In genomic region chr6:4817551-4817950, GRCh38 we compare ENCODE assay signal across 21 cellular contexts.
"Had no signal": no experiment of that assay in that cellular context is flagged by ENCODE, and none has a peak within 500 bp of the region (broad histone marks: within the 10 kb centered on the region; RNA-seq: fewer than 3 reads in every experiment).

No MANE protein-coding gene starts in this region.

- DNase-seq: activated CD4-positive, alpha-beta T cell treated with anti-CD3 and anti-CD28 coated beads, Interleukin-2, amount 10 ng/mL, durations not matched to agents 24 days and 14 days; activated CD4-positive, CD25-positive, alpha-beta regulatory T cell; activated CD8-positive, alpha-beta T cell treated with anti-CD3 and anti-CD28 coated beads, Interleukin-2, amount 10 ng/mL, durations not matched to agents 7 days and 5 days; activated effector memory CD4-positive, alpha-beta T cell treated with Interleukin-2 at 50 U/mL for 16 hours; activated naive CD4-positive, alpha-beta T cell treated with anti-CD3 and anti-CD28 coated beads, Interleukin-2, amount 50 U/mL, for 16 hours; activated T-cell treated with anti-CD3 and anti-CD28 coated beads, Interleukin-2, amount 50 U/mL, for 48 hours; aorta; dermis blood vessel endothelial cell; effector memory CD4-positive, alpha-beta T cell; hypothalamus; spleen; stimulated activated CD4-positive, alpha-beta T cell treated with anti-CD3 and anti-CD28 coated beads, Interleukin-4, amount 100 ng/mL, for 4 hours; stimulated activated naive B cell treated with anti-CD40 and anti-IgM and Interleukin-4, amounts not matched to agents 10 μg/mL and 1 μg/mL and 100 μg/mL, for 72 hours; T-cell; T-helper 9 cell had no signal

- H3K36me3 ChIP-seq: esophagus muscularis mucosa, spleen, thoracic aorta had no signal

- H3K9me3 ChIP-seq: esophagus muscularis mucosa, spleen, thoracic aorta had no signal

- H3K27ac Mint-ChIP-seq: activated CD4-positive, alpha-beta T cell treated with anti-CD3 and anti-CD28 coated beads, Interleukin-2, amount 10 ng/mL, durations not matched to agents 24 days and 14 days; activated CD8-positive, alpha-beta T cell treated with anti-CD3 and anti-CD28 coated beads, Interleukin-2, amount 10 ng/mL, durations not matched to agents 7 days and 5 days; natural killer cell treated with Interleukin-12 subunit alpha and Interleukin-12 subunit beta and Interleukin-15 and Interleukin-18, amount 100 ng/mL, for 72 hours; stimulated activated naive B cell treated with anti-CD40 and anti-IgM and Interleukin-4, amounts not matched to agents 10 μg/mL and 1 μg/mL and 100 μg/mL, for 72 hours; T-cell had no signal

- H3K4me3 ChIP-seq: esophagus muscularis mucosa, lung, spleen, thoracic aorta had no signal

- H3K36me3 Mint-ChIP-seq: natural killer cell treated with Interleukin-12 subunit alpha and Interleukin-12 subunit beta and Interleukin-15 and Interleukin-18, amount 100 ng/mL, for 72 hours had no signal

- H3K9me3 Mint-ChIP-seq: activated CD4-positive, alpha-beta T cell treated with anti-CD3 and anti-CD28 coated beads, Interleukin-2, amount 10 ng/mL, durations not matched to agents 24 days and 14 days; mesothelial cell of epicardium; natural killer cell treated with Interleukin-12 subunit alpha and Interleukin-12 subunit beta and Interleukin-15 and Interleukin-18, amount 100 ng/mL, for 72 hours; stimulated activated naive B cell treated with anti-CD40 and anti-IgM and Interleukin-4, amounts not matched to agents 10 μg/mL and 1 μg/mL and 100 μg/mL, for 72 hours had no signal

- ATAC-seq: activated CD8-positive, alpha-beta T cell treated with anti-CD3 and anti-CD28 coated beads, Interleukin-2, amount 10 ng/mL, durations not matched to agents 7 days and 5 days; natural killer cell treated with Interleukin-12 subunit alpha and Interleukin-12 subunit beta and Interleukin-15 and Interleukin-18, amount 100 ng/mL, for 72 hours; sciatic nerve; stimulated activated naive B cell treated with anti-CD40 and anti-IgM and Interleukin-4, amounts not matched to agents 10 μg/mL and 1 μg/mL and 100 μg/mL, for 72 hours; T-cell had no signal

- H3K4me3 Mint-ChIP-seq: activated CD4-positive, alpha-beta T cell treated with anti-CD3 and anti-CD28 coated beads, Interleukin-2, amount 10 ng/mL, durations not matched to agents 24 days and 14 days; activated CD8-positive, alpha-beta T cell treated with anti-CD3 and anti-CD28 coated beads, Interleukin-2, amount 10 ng/mL, durations not matched to agents 7 days and 5 days; mesothelial cell of epicardium; natural killer cell treated with Interleukin-12 subunit alpha and Interleukin-12 subunit beta and Interleukin-15 and Interleukin-18, amount 100 ng/mL, for 72 hours; stimulated activated naive B cell treated with anti-CD40 and anti-IgM and Interleukin-4, amounts not matched to agents 10 μg/mL and 1 μg/mL and 100 μg/mL, for 72 hours; T-cell had no signal

- H3K27me3 ChIP-seq: esophagus muscularis mucosa, spleen had no signal

- H3K27me3 Mint-ChIP-seq: activated CD4-positive, alpha-beta T cell treated with anti-CD3 and anti-CD28 coated beads, Interleukin-2, amount 10 ng/mL, durations not matched to agents 24 days and 14 days; natural killer cell treated with Interleukin-12 subunit alpha and Interleukin-12 subunit beta and Interleukin-15 and Interleukin-18, amount 100 ng/mL, for 72 hours; stimulated activated naive B cell treated with anti-CD40 and anti-IgM and Interleukin-4, amounts not matched to agents 10 μg/mL and 1 μg/mL and 100 μg/mL, for 72 hours; T-cell had no signal
